ENCODE assay signal across 8 cellular contexts in the genomic region with DNA sequence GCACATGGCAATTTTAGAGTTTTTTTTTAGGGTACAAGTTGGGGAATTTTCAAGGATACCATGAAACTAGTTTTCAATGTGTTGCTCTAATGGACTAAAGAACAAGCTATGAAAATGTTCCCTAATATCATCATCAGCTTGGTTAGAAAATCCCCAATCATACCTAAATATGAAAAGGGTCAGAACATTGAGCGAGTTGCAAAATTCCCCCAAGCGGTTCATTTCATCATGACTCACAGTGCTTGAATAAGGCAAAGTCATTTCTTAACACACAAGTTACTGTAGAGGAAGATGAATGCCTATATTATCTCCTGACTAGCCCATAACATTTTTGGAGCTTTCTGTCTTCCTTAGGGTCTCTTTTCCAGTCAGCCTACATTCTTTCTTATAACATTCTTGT.
DNase-seq lines count a peak whose midpoint lies in the region; ATAC-seq, FAIRE-seq and TF ChIP-seq lines count a peak whose summit lies in the region.

No MANE protein-coding gene starts in this region.

- DNase-seq in H54 (ENCODE audit: insufficient read length, low spot score) (no peak), NCI-H226 (peak; percentile 71), choroid plexus epithelial cell (ENCODE audit: low read depth) (peak; percentile 88), ascending aorta (ENCODE audit: low spot score in 2 of 2) (no peak), NCI-H1436 treated with DMSO at 0.1 percent for 48 hours (lab: John Stamatoyannopoulos, UW) (no peak), amygdala (lab: John Stamatoyannopoulos, UW) (no peak), nephron progenitor cell (no peak)

- no peak overlapping the region for H3K4me3 Mint-ChIP-seq in nephron progenitor cell

- no peak for TF ChIP-seq POLR2A in H54 (IDR thresholded peaks at IDR 0.05; ENCODE audit: low read depth, low read length)

- H3K36me3 ChIP-seq in ascending aorta, result no peaks in the 10 kb centered on the region

- TF ChIP-seq CTCF in choroid plexus epithelial cell (conservative IDR thresholded peaks at IDR 0.05; ENCODE audit: low read depth, low read length), result no peak
- TF ChIP-seq CTCF in ascending aorta (IDR thresholded peaks at IDR 0.05), result no peak
- no peak for TF ChIP-seq CTCF in nephron progenitor cell (IDR thresholded peaks at IDR 0.05)

- no peaks in the 10 kb centered on the region for H3K9me3 ChIP-seq in ascending aorta

- H3K27me3 ChIP-seq in ascending aorta, result no peaks in the 10 kb centered on the region

- H3K4me1 ChIP-seq in ascending aorta, result no peaks in the 10 kb centered on the region

- H3K4me1 Mint-ChIP-seq in nephron progenitor cell, result no peaks in the 10 kb centered on the region

- intact Hi-C loops in ascending aorta (cut with DNase I), result no loop called here

- ATAC-seq in GM18517 (IDR thresholded peaks at IDR 0.05; ENCODE audit: unreplicated experiment), result peak; percentile 76

- no peaks in the 10 kb centered on the region for H3K27me3 Mint-ChIP-seq in nephron progenitor cell (ENCODE audit: low read depth, poor library complexity)

- peak; percentile 92 for FAIRE-seq in H54 (lab: Jason Lieb, UNC)

- no peak overlapping the region for H3K27ac ChIP-seq in ascending aorta

- no peak overlapping the region for H3K27ac Mint-ChIP-seq in nephron progenitor cell

- H3K4me3 ChIP-seq in choroid plexus epithelial cell (ENCODE audit: low read depth, low read length) (no peak overlapping the region), ascending aorta (no peak overlapping the region)

- no peaks in the 10 kb centered on the region for H3K36me3 Mint-ChIP-seq in nephron progenitor cell (ENCODE audit: low read depth)

- no peaks in the 10 kb centered on the region for H3K9me3 Mint-ChIP-seq in nephron progenitor cell

Comparison
In these comparisons a context has a peak if more than half of its experiments do, and no peak if none do; other contexts are left out.
1. DNase-seq: peak in NCI-H226 (single experiment) and choroid plexus epithelial cell (single experiment); none in H54 (single experiment), ascending aorta (0 of 2), NCI-H1436 treated with DMSO at 0.1 percent for 48 hours (single experiment), amygdala (0 of 56) and nephron progenitor cell (single experiment).